10 cellular contexts compared by ENCODE assay signal in the genomic region with DNA sequence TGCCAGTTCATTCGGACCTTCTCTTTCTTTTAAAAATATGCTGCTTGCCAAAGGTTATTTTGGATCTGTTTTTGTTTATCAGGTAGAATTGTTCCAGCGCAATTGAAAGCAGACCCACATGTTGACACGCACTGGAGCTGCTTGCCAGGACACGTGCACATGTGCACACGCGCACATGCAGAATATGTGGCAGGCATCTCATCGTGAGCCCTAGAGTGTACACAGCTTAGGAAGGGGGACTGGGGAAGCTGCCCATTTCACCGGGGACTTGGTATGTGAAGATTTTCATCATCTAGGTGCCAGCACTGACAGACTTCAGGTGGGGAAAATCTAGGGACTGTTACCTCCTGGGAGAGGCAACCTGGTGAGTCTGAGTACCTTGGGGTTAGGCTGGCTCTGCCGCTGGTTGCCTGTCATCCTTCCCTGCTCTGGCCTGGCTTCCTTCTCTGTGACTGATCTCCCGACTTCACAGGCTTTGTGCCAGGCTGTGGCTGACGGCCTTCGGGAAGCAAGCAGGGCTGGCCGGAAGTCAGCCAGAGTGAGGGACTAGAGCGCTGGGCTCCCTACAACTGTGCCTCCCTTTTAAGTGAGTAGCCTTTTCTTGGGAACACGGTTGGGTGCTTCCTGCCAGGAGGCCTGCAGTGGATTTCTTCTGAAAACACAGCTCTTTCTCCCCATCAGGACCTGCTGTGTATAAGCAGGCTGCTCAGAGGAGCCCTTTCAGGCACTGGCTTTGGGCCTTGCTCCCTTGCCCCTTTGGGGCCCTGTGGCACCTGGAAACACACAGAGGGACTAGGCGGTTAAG.
DNase-seq lines count a peak whose midpoint lies in the region; ATAC-seq and TF ChIP-seq lines count a peak whose summit lies in the region.
"Had no signal": no experiment of that assay in that cellular context is flagged by ENCODE, and none has a peak within 500 bp of the region (broad histone marks: within the 10 kb centered on the region; RNA-seq: fewer than 3 reads in every experiment).

No MANE protein-coding gene starts in this region.

- H3K4me1 ChIP-seq in NT2/D1 (ENCODE audit: insufficient read depth, insufficient read length) = peaks cover 40% of the 10 kb centered on the region
- no peaks in the 10 kb centered on the region for H3K4me1 ChIP-seq in mucosa of descending colon (ENCODE audit: low read depth)
- peaks cover 12 to 35% of the 10 kb centered on the region in 2 donors for H3K4me1 ChIP-seq in uterus

- H3K36me3 ChIP-seq in NT2/D1 (ENCODE audit: insufficient read depth, insufficient read length, low read length) = peaks cover 3% of the 10 kb centered on the region
- no peaks in the 10 kb centered on the region for H3K36me3 ChIP-seq in mucosa of descending colon (ENCODE audit: low read depth)
- no peaks in the 10 kb centered on the region for H3K36me3 ChIP-seq in uterus
- H3K36me3 ChIP-seq: cardiac muscle cell had no signal

- peak; percentile 8 for ATAC-seq in mucosa of descending colon
- ATAC-seq: stimulated activated memory B cell treated with anti-CD40 and anti-IgM and Interleukin-4, amounts not matched to agents 10 μg/mL and 1 μg/mL and 100 μg/mL, for 72 hours had no signal

- H3K27me3 ChIP-seq in NT2/D1 (ENCODE audit: insufficient read depth, insufficient read length) = no peaks in the 10 kb centered on the region
- no peaks in the 10 kb centered on the region for H3K27me3 ChIP-seq in uterus
- H3K27me3 ChIP-seq: cardiac muscle cell had no signal

- no peaks in the 10 kb centered on the region for H3K9me3 ChIP-seq in NT2/D1 (ENCODE audit: insufficient read depth, low read length)
- H3K9me3 ChIP-seq in mucosa of descending colon = no peaks in the 10 kb centered on the region
- H3K9me3 ChIP-seq in uterus = no peaks in the 10 kb centered on the region

- H3K9ac ChIP-seq in NT2/D1 (ENCODE audit: insufficient read length, low read depth) = peak overlapping the region; percentile 37

- TF ChIP-seq CTCF in epithelial cell of esophagus (IDR thresholded peaks at IDR 0.05; ENCODE audit: insufficient read depth, low read depth, low read length, missing control alignments) = no peak
- TF ChIP-seq CTCF in mucosa of descending colon (IDR thresholded peaks at IDR 0.05) = no peak
- TF ChIP-seq CTCF in uterus (IDR thresholded peaks at IDR 0.05) = no peak
- no peak for TF ChIP-seq CTCF in lower leg skin (IDR thresholded peaks at IDR 0.05)
- TF ChIP-seq CTCF in GM10266 (IDR thresholded peaks at IDR 0.05; ENCODE audit: control insufficient read depth, insufficient read depth, low read depth, missing control alignments) = no peak

- no peak overlapping the region for H3K4me3 ChIP-seq in NT2/D1 (ENCODE audit: insufficient read length, low read depth)
- no peak overlapping the region for H3K4me3 ChIP-seq in epithelial cell of esophagus (ENCODE audit: low read length)
- H3K4me3 ChIP-seq in mucosa of descending colon = no peak overlapping the region
- no peak overlapping the region for H3K4me3 ChIP-seq in uterus
- H3K4me3 ChIP-seq in lower leg skin (ENCODE audit: low read depth, poor library complexity, severe bottlenecking) = no peak overlapping the region
- H3K4me3 ChIP-seq: cardiac muscle cell had no signal

- TF ChIP-seq POLR2A in uterus (IDR thresholded peaks at IDR 0.05) (no peak), lower leg skin (IDR thresholded peaks at IDR 0.05) (no peak)

- intact Hi-C loops in mucosa of descending colon (cut with DNase I, micrococcal nuclease) = no loop called here
- intact Hi-C loops in uterus (cut with DNase I; ENCODE audit: low total_unique reads) = no loop called here
- intact Hi-C loops in lower leg skin (cut with DNase I; ENCODE audit: low total_unique reads) = no loop called here

- DNase-seq in NT2/D1 (ENCODE audit: low read depth, low spot score) (no peak), epithelial cell of esophagus (ENCODE audit: low read depth) (peak; percentile 10), mucosa of descending colon (no peak), uterus (peak; percentile 80 to 81), lower leg skin (ENCODE audit: low spot score in 2 of 2) (no peak), GM10266 (ENCODE audit: extremely low spot score) (no peak)
- no peak for DNase-seq in activated CD4-positive, alpha-beta T cell treated with anti-CD3 and anti-CD28 coated beads for 4 hours
- DNase-seq: activated CD4-positive, alpha-beta T cell treated with anti-CD3 and anti-CD28 coated beads, Interleukin-2, amount 10 ng/mL, durations not matched to agents 7 days and 5 days had no signal

- H3K27ac ChIP-seq in uterus = peak overlapping the region; percentile 70 to 82
- H3K27ac ChIP-seq: cardiac muscle cell had no signal

- WGBS in lower leg skin, 2 donors = 53 to 61% methylated on average over 16 of the region's 16 CpGs

Comparison
In these comparisons a context has a peak if more than half of its experiments do, and no peak if none do; other contexts are left out.
1. DNase-seq: peak in epithelial cell of esophagus (single experiment) and uterus (2 of 2); none in NT2/D1 (single experiment), mucosa of descending colon (0 of 3), lower leg skin (0 of 2), activated CD4-positive, alpha-beta T cell treated with anti-CD3 and anti-CD28 coated beads for 4 hours (0 of 2) and GM10266 (single experiment).